Comparison of ENCODE assay signal across 10 cellular contexts in genomic region chr21:22762463-22762862, GRCh38.
"Had no signal": no experiment of that assay in that cellular context is flagged by ENCODE, and none has a peak within 500 bp of the region (broad histone marks: within the 10 kb centered on the region; RNA-seq: fewer than 3 reads in every experiment).

No MANE protein-coding gene starts in this region.

- H3K4me3 ChIP-seq: GM23248, GM23338, HAP-1 had no signal

- H3K4me1 Mint-ChIP-seq: H9 had no signal

- H3K27ac Mint-ChIP-seq: GM23338, H9, HFFc6 had no signal

- FAIRE-seq: H1 had no signal

- DNase-seq: GM23248, GOT3, H7, H9, HCEC 1CT, HFFc6 had no signal

- H3K27ac ChIP-seq: GM23248 had no signal

- H3K9me3 ChIP-seq: HAP-1 had no signal

- H3K36me3 ChIP-seq: HAP-1 had no signal

- H3K9ac ChIP-seq: GM23248 had no signal

- H3K4me1 ChIP-seq: HAP-1 had no signal

- H3K4me3 Mint-ChIP-seq: GM23338, H9, HFFc6 had no signal

- ATAC-seq: GM23338, HCT116 had no signal

- H3K4me2 ChIP-seq: GM23338 had no signal

- H3K9me3 Mint-ChIP-seq: GM23338, H9 had no signal

- H2AFZ ChIP-seq: GM23248, GM23338 had no signal
